ENCODE assay signal across 21 cellular contexts in genomic region chr1:64982134-64982533, GRCh38. TPM values are rescaled to one million over a fixed set of nuclear protein-coding genes. Genes with fewer than 3 reads are reported as not detected.
A peak's percentile ranks its signal among the peaks of the same experiment; 100 is the strongest.
DNase-seq lines count a peak whose midpoint lies in the region; ATAC-seq and TF ChIP-seq lines count a peak whose summit lies in the region.
"Had no signal": no experiment of that assay in that cellular context is flagged by ENCODE, and none has a peak within 500 bp of the region (broad histone marks: within the 10 kb centered on the region; RNA-seq: fewer than 3 reads in every experiment).

No MANE protein-coding gene starts in this region.

- peak; percentile 72 for ATAC-seq in mucosa of descending colon

- H3K27me3 ChIP-seq in esophagus squamous epithelium = no peaks in the 10 kb centered on the region
- H3K27me3 ChIP-seq in brain microvascular endothelial cell (replicated peaks) = no peaks in the 10 kb centered on the region
- H3K27me3 ChIP-seq: adrenal gland, ovary had no signal

- WGBS in esophagus squamous epithelium, 2 donors = 45 to 65% methylated on average over 3 of the region's 3 CpGs

- no peak for TF ChIP-seq POLR2A in esophagus squamous epithelium (IDR thresholded peaks at IDR 0.05)

- TF ChIP-seq CTCF in esophagus squamous epithelium (IDR thresholded peaks at IDR 0.05) (no peak), mucosa of descending colon (IDR thresholded peaks at IDR 0.05) (no peak), brain microvascular endothelial cell (IDR thresholded peaks at IDR 0.05; ENCODE audit: low read depth, low read length, missing control alignments) (no peak)

- intact Hi-C loops in esophagus squamous epithelium (cut with DNase I) (no loop called here), mucosa of descending colon (cut with DNase I, micrococcal nuclease) (no loop called here)

- H3K9me3 ChIP-seq in esophagus squamous epithelium (no peaks in the 10 kb centered on the region), mucosa of descending colon (no peaks in the 10 kb centered on the region)
- H3K9me3 ChIP-seq: adrenal gland, ovary had no signal

- peak overlapping the region in 3 of 4 donors; percentile 8 to 45 (median 39) for H3K27ac ChIP-seq in esophagus squamous epithelium
- no peak overlapping the region for H3K27ac ChIP-seq in brain microvascular endothelial cell
- H3K27ac ChIP-seq: adrenal gland, HL-60, ovary had no signal

- H3K36me3 ChIP-seq in esophagus squamous epithelium = peaks cover 0 to 6% (median 0%) of the 10 kb centered on the region in 3 donors
- no peaks in the 10 kb centered on the region for H3K36me3 ChIP-seq in mucosa of descending colon (ENCODE audit: low read depth)
- no peaks in the 10 kb centered on the region for H3K36me3 ChIP-seq in brain microvascular endothelial cell (replicated peaks)
- H3K36me3 ChIP-seq: adrenal gland, ovary had no signal

- DNase-seq in ACHN (peak; percentile 83), M059J (ENCODE audit: low read depth) (peak; percentile 4), esophagus squamous epithelium (lab: John Stamatoyannopoulos, UW) (no peak), mucosa of descending colon (no peak), DMS79 (lab: John Stamatoyannopoulos, UW) (no peak), brain microvascular endothelial cell (no peak)
- DNase-seq in activated CD8-positive, alpha-beta memory T cell treated with anti-CD3 and anti-CD28 coated beads for 24 hours = no peak
- no peak for DNase-seq in activated CD4-positive, alpha-beta T cell treated with anti-CD3 and anti-CD28 coated beads, Interleukin-2, amount 50 U/mL, for 4 hours
- DNase-seq: activated CD4-positive, alpha-beta T cell treated with anti-CD3 and anti-CD28 coated beads, Interleukin-2, amount 50 U/mL, for 1 hour; activated gamma-delta T cell treated with Interleukin-2 at 50 U/mL for 16 hours; activated T-cell treated with anti-CD3 and anti-CD28 coated beads for 4 hours; adrenal gland; C1 segment of cervical spinal cord; caudate nucleus; DMS153; NCI-H2029; NCI-H510A; ovary; SIG-M5; stimulated activated CD4-positive, alpha-beta T cell treated with anti-CD3 and anti-CD28 coated beads, Interleukin-2, amount 100 ng/mL, for 24 hours had no signal

- H3K4me1 ChIP-seq in esophagus squamous epithelium (peaks cover 0 to 32% (median 8%) of the 10 kb centered on the region in 3 donors), mucosa of descending colon (ENCODE audit: low read depth) (peaks cover 5% of the 10 kb centered on the region)

- H3K4me3 ChIP-seq in esophagus squamous epithelium (no peak overlapping the region), mucosa of descending colon (no peak overlapping the region), brain microvascular endothelial cell (ENCODE audit: low read depth, low read length) (no peak overlapping the region)
- H3K4me3 ChIP-seq: adrenal gland, ovary had no signal

- in situ Hi-C loops in ACHN (cut with HindIII; ENCODE audit: low pct_ligation_motif_present, low pct_unique_long_range_greater_than_20kb, low sequenced_read_pairs) = no loop called here
- in situ Hi-C loops in brain microvascular endothelial cell (cut with HindIII; ENCODE audit: low pct_ligation_motif_present, low sequenced_read_pairs) = no loop called here

RNA-seq across cellular contexts. Expression of gene JAK1, which starts 15.8 kb away (rescaled TPM):
- total RNA-seq in M059J (2014; rRNA removed; shearing (Covaris generic)) = 56.2 and 90.9 TPM in 2 replicates
- total RNA-seq in esophagus squamous epithelium (10 to 100 TPM; 59.7 to 92.7 (median 64.1) TPM), mucosa of descending colon (100 to 1,000 TPM in 2 of 3 donors, 10 to 100 TPM in 1; 97.1 to 132 (median 103) TPM)

Comparison
In these comparisons a context has a peak if more than half of its experiments do, and no peak if none do; other contexts are left out.
1. DNase-seq: peak in ACHN (single experiment) and M059J (single experiment); none in esophagus squamous epithelium (single experiment), mucosa of descending colon (0 of 3), DMS79 (single experiment), activated CD8-positive, alpha-beta memory T cell treated with anti-CD3 and anti-CD28 coated beads for 24 hours (single experiment), activated CD4-positive, alpha-beta T cell treated with anti-CD3 and anti-CD28 coated beads, Interleukin-2, amount 50 U/mL, for 4 hours (0 of 2) and brain microvascular endothelial cell (single experiment).